In the genomic region with DNA sequence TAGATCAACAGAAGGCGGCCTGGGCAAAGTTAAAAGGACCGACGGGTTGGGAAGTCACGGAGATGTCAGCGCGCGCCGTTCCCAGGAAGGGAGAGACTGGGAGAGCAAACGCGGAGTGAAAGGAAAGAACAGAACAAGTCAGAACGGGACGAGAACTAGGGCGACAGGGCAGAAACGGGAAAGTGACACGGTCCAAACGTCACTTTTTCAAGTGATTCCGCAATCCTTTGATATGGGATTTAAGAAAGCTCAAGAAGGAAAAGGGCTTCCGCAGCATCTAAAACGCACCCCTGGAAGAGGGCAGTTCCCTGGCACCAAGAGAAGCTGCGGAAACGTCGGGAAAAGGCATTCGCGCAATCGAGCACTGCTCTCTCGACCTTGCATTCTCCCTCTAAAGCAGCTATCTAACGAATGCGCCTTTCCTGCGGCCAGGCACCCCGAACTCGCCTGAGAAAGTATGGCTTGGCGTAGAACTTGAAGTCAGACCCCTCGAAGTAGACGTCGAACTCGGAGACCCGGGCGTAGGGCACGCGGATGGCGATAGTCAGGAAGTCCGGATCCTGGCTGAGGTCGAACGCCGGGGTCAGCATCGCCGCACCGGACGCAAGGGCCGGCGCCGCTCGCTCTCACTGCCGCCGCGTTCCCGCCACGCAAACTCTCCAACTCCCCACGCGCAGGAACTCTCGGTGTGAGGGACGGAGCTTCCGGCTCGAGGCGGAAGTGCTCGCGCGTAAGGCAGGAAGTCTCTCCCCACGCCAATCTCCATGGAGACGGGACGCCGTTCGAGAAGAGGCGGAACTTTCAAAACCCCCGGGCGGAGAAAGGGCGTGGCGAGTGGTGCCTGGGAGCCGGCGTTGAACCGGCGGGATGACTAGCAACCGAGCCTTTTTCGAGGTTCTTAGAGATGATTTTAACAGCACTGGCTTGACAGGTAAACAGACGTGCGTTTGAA, we compare ENCODE assay signal across 8 cellular contexts. TPM values are rescaled to one million over a fixed set of nuclear protein-coding genes. Genes with fewer than 3 reads are reported as not detected.
DNase-seq lines count a peak whose midpoint lies in the region; ATAC-seq and TF ChIP-seq lines count a peak whose summit lies in the region.

Gene SHQ1 (minus strand): TSS at position 695 of the 952 bp plus-strand sequence. CDS start 105 bp downstream, at position 590.

- ATAC-seq in HG02798 (IDR thresholded peaks at IDR 0.05; ENCODE audit: poor library complexity, unreplicated experiment) (peak; percentile 98), heart right ventricle (peak; percentile 97 to 99 (median 99))

- 0 to 1% (median 0%) methylated on average over 31 to 86 of the region's 86 CpGs for WGBS in adrenal gland, 4 donors
- WGBS in heart right ventricle, 2 donors = 0% methylated on average over 86 of the region's 86 CpGs

- TF ChIP-seq POLR2A in adrenal gland (IDR thresholded peaks at IDR 0.05) = peak; percentile 23 to 63

- peak within 1 kb of the TSS; percentile 9 to 94 (median 66) for H3K27ac ChIP-seq in adrenal gland
- peak within 1 kb of the TSS in 9 of 10 donors; percentile 74 to 89 (median 81) for H3K27ac ChIP-seq in heart right ventricle

- H3K36me3 Mint-ChIP-seq in type B pancreatic cell = peaks cover 14% of the 10 kb centered on the region

- TF ChIP-seq CTCF in GM13976 (IDR thresholded peaks at IDR 0.05; ENCODE audit: borderline replicate concordance, control extremely low read depth, extremely low read depth, insufficient read depth, missing control alignments) (no peak), adrenal gland (IDR thresholded peaks at IDR 0.05) (no peak), heart right ventricle (IDR thresholded peaks at IDR 0.05) (no peak), type B pancreatic cell (conservative IDR thresholded peaks at IDR 0.05) (no peak)

- no peaks in the 10 kb centered on the region for H3K27me3 ChIP-seq in adrenal gland
- no peaks in the 10 kb centered on the region for H3K27me3 ChIP-seq in heart right ventricle

- peaks cover 10 to 36% of the 10 kb centered on the region in 2 donors for H3K4me1 ChIP-seq in adrenal gland (replicated peaks in 1 of 2)
- peaks cover 7 to 45% (median 24%) of the 10 kb centered on the region in 9 donors for H3K4me1 ChIP-seq in heart right ventricle

- DNase-seq in GM13976 (ENCODE audit: low spot score) (peak; percentile 93), NCI-H1417 treated with DMSO at 0.1 percent for 48 hours (lab: John Stamatoyannopoulos, UW) (peak; percentile 38), T-helper 1 cell (peak; percentile 84 to 95 (median 92)), adrenal gland (peak; percentile 96 to 98 (median 96)), heart right ventricle (peak; percentile 96 to 97), pons (ENCODE audit: low spot score) (peak; percentile 95), type B pancreatic cell (ENCODE audit: extremely low spot score, unreplicated experiment) (peak; percentile 93)

- H3K9me3 Mint-ChIP-seq in type B pancreatic cell = no peaks in the 10 kb centered on the region

- peaks cover 15% of the 10 kb centered on the region for H3K27me3 Mint-ChIP-seq in type B pancreatic cell

- H3K9me3 ChIP-seq in adrenal gland (replicated peaks in 1 of 3) = no peaks in the 10 kb centered on the region
- no peaks in the 10 kb centered on the region for H3K9me3 ChIP-seq in heart right ventricle

- intact Hi-C loops in adrenal gland (cut with DNase I) (loop anchor here in 1 of 2 donors (10.0 kb wide), 1 partner anchor 237 kb away; no protein-coding TSS in a partner anchor), heart right ventricle (cut with DNase I) (loop anchor here in 8 of 10 donors (5.0 to 10.0 kb wide), 6 partner anchors 147 to 1123 kb away; partner anchors contain the start of genes EBLN2 (in 2 of the 8), EIF4E3 (in 2 of the 8) and PPP4R2 (in 2 of the 8))

- in situ Hi-C loops in GM13976 (cut with MboI; ENCODE audit: low sequenced_read_pairs, unreplicated experiment) = no loop called here

- H3K4me3 Mint-ChIP-seq in type B pancreatic cell = peak within 1 kb of the TSS; percentile 98

- H3K4me3 ChIP-seq in adrenal gland (peak within 1 kb of the TSS; percentile 36 to 91 (median 69)), heart right ventricle (peak within 1 kb of the TSS; percentile 51 to 97 (median 80))

- H3K27ac Mint-ChIP-seq in type B pancreatic cell = peak within 1 kb of the TSS; percentile 84

- peaks cover 29% of the 10 kb centered on the region for H3K4me1 Mint-ChIP-seq in type B pancreatic cell (ENCODE audit: unreplicated experiment)

- H3K36me3 ChIP-seq in adrenal gland (replicated peaks in 1 of 2) (no peaks in the 10 kb centered on the region), heart right ventricle (peaks cover 0 to 9% (median 0%) of the 10 kb centered on the region in 9 donors)

RNA-seq across cellular contexts. Expression of gene SHQ1, which starts in this region (rescaled TPM):
- total RNA-seq in adrenal gland = 10 to 100 TPM; 11.4 to 26.4 (median 15.1) TPM
- polyA plus RNA-seq in adrenal gland = 10 to 100 TPM in 1 of 3 donors, 1 to 10 TPM in 2; 7.2 to 19.0 (median 7.5) TPM
- 10 to 100 TPM; 13.9 to 24.0 (median 19.7) TPM for total RNA-seq in heart right ventricle
- polyA plus RNA-seq in heart right ventricle = 10 to 100 TPM in 1 of 2 donors, 1 to 10 TPM in 1; 8.0 to 14.3 TPM
- total RNA-seq in type B pancreatic cell (ENCODE audit: low replicate concordance) = 22.9 and 23.7 TPM in 2 replicates

Comparison
In these comparisons a context has a peak if more than half of its experiments do, and no peak if none do; other contexts are left out.
1. Peak in every context shown above with its lines: DNase-seq, ATAC-seq, H3K4me3 ChIP-seq and H3K27ac ChIP-seq.
2. DNase-seq: peak in every context shown above with its lines; median percentile 96 in heart right ventricle; 96 in adrenal gland; 95 in pons; 93 in GM13976; 93 in type B pancreatic cell; 92 in T-helper 1 cell; 38 in NCI-H1417 treated with DMSO at 0.1 percent for 48 hours.